Comparison of ENCODE assay signal across 31 cellular contexts in the genomic region with DNA sequence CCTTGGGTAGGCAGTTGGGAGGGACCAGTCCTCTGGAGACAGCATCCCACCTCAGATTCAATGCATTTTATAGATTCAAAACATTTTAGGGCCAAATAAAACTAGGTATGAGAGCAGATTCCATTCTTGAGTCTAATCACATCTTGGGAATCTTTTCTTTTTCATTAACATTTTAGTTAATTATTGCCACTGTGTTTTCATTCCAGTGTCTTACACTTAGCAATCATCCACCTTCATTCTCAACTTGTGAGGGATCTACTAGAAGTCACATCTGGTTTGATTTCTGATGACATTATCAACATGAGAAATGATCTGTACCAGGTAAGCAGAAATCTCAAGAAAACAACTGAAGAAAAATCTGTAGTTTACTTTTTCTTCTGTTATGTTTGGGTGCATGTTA.
DNase-seq lines count a peak whose midpoint lies in the region; ATAC-seq and TF ChIP-seq lines count a peak whose summit lies in the region.
"Had no signal": no experiment of that assay in that cellular context is flagged by ENCODE, and none has a peak within 500 bp of the region (broad histone marks: within the 10 kb centered on the region; RNA-seq: fewer than 3 reads in every experiment).

No MANE protein-coding gene starts in this region.

- H3K4me3 Mint-ChIP-seq in T-helper 1 cell treated with Interleukin-12 subunit alpha and Interleukin-12 subunit beta and Interleukin-4 antibody, amounts not matched to agents 30 μg/mL and 1 μg/mL, for 36 hours = no peak overlapping the region
- H3K4me3 Mint-ChIP-seq in T-helper 17 cell = no peak overlapping the region
- H3K4me3 Mint-ChIP-seq: activated CD4-positive, alpha-beta memory T cell treated with anti-CD3 and anti-CD28 coated beads for 36 hours; HFFc6; naive B cell had no signal

- H3K9me3 Mint-ChIP-seq in T-helper 1 cell treated with Interleukin-12 subunit alpha and Interleukin-12 subunit beta and Interleukin-4 antibody, amounts not matched to agents 30 μg/mL and 1 μg/mL, for 36 hours = peaks cover 3% of the 10 kb centered on the region
- H3K9me3 Mint-ChIP-seq: activated CD4-positive, alpha-beta memory T cell treated with anti-CD3 and anti-CD28 coated beads for 36 hours; HFFc6; naive B cell had no signal

- H3K4me3 ChIP-seq in epithelial cell of proximal tubule (ENCODE audit: low read depth, low read length) = no peak overlapping the region
- H3K4me3 ChIP-seq: body of pancreas, heart right ventricle, left lung, spleen, thyroid gland had no signal

- no peak for DNase-seq in T-helper 1 cell
- DNase-seq in T-helper 17 cell = no peak
- peak; percentile 56 for DNase-seq in epithelial cell of proximal tubule (ENCODE audit: low read depth)
- peak; percentile 82 for DNase-seq in renal cortical epithelial cell (ENCODE audit: low read depth)
- DNase-seq in HPDE6-E6E7 (ENCODE audit: extremely low spot score) = no peak
- no peak for DNase-seq in NCI-H2196 treated with DMSO at 0.1 percent for 48 hours (lab: John Stamatoyannopoulos, UW; ENCODE audit: unreplicated experiment)
- no peak for DNase-seq in foreskin keratinocyte
- DNase-seq: activated CD4-positive, alpha-beta memory T cell treated with anti-CD3 and anti-CD28 coated beads for 36 hours; activated CD4-positive, CD25-positive, alpha-beta regulatory T cell; body of pancreas; DMS53; erythroblast; foreskin fibroblast; heart right ventricle; HFFc6; KG1; left lung; MV-4-11; naive B cell; NCI-H146; NCI-H510A treated with DMSO at 0.1 percent for 48 hours; NK-92 treated with Interleukin-12 subunit alpha and Interleukin-12 subunit beta, amount 100 ng/mL, for 24 hours; right cardiac atrium; SHP77 treated with DMSO at 0.1 percent for 48 hours; spleen; stimulated activated CD4-positive, alpha-beta T cell treated with anti-CD3 and anti-CD28 coated beads, Interleukin-2, amount 100 ng/mL, for 48 hours; stimulated activated naive CD4-positive, alpha-beta T cell; thyroid gland had no signal

- no peaks in the 10 kb centered on the region for H3K27me3 Mint-ChIP-seq in T-helper 1 cell treated with Interleukin-12 subunit alpha and Interleukin-12 subunit beta and Interleukin-4 antibody, amounts not matched to agents 30 μg/mL and 1 μg/mL, for 36 hours (ENCODE audit: low read depth)
- no peaks in the 10 kb centered on the region for H3K27me3 Mint-ChIP-seq in T-helper 17 cell
- H3K27me3 Mint-ChIP-seq: activated CD4-positive, alpha-beta memory T cell treated with anti-CD3 and anti-CD28 coated beads for 36 hours; naive B cell had no signal

- peak overlapping the region; percentile 8 for H3K27ac Mint-ChIP-seq in T-helper 1 cell treated with Interleukin-12 subunit alpha and Interleukin-12 subunit beta and Interleukin-4 antibody, amounts not matched to agents 30 μg/mL and 1 μg/mL, for 36 hours
- H3K27ac Mint-ChIP-seq in T-helper 17 cell = peak overlapping the region; percentile 93

- TF ChIP-seq CTCF in epithelial cell of proximal tubule (conservative IDR thresholded peaks at IDR 0.05; ENCODE audit: low read depth, low read length) (no peak), foreskin keratinocyte (conservative IDR thresholded peaks at IDR 0.05) (no peak)

- H3K9me3 ChIP-seq in T-helper 17 cell (ENCODE audit: control insufficient read depth, low read length, poor library complexity, severe bottlenecking) = no peaks in the 10 kb centered on the region
- H3K9me3 ChIP-seq: body of pancreas, heart right ventricle, left lung, spleen, thyroid gland had no signal

- ATAC-seq in T-helper 17 cell (no peak), foreskin keratinocyte (no peak)
- ATAC-seq: body of pancreas, heart right ventricle, left lung, Panc1, right cardiac atrium had no signal

- H3K4me1 ChIP-seq in foreskin keratinocyte = peaks cover 14% of the 10 kb centered on the region
- H3K4me1 ChIP-seq: body of pancreas, thyroid gland had no signal

- H3K4me1 Mint-ChIP-seq in T-helper 1 cell treated with Interleukin-12 subunit alpha and Interleukin-12 subunit beta and Interleukin-4 antibody, amounts not matched to agents 30 μg/mL and 1 μg/mL, for 36 hours (ENCODE audit: low read depth) = peaks cover 66% of the 10 kb centered on the region
- peaks cover 56% of the 10 kb centered on the region for H3K4me1 Mint-ChIP-seq in T-helper 17 cell

- H3K27me3 ChIP-seq in foreskin keratinocyte = no peaks in the 10 kb centered on the region
- H3K27me3 ChIP-seq: body of pancreas, heart right ventricle, left lung, spleen, thyroid gland had no signal

- peaks cover 78% of the 10 kb centered on the region for H3K36me3 Mint-ChIP-seq in T-helper 1 cell treated with Interleukin-12 subunit alpha and Interleukin-12 subunit beta and Interleukin-4 antibody, amounts not matched to agents 30 μg/mL and 1 μg/mL, for 36 hours (ENCODE audit: low read depth)
- H3K36me3 Mint-ChIP-seq in T-helper 17 cell (ENCODE audit: low read depth) = peaks cover 12% of the 10 kb centered on the region

- no peak overlapping the region for H3K27ac ChIP-seq in foreskin keratinocyte
- H3K27ac ChIP-seq: 22Rv1, body of pancreas, heart right ventricle, left lung, spleen, thyroid gland had no signal

Comparison
In these comparisons a context has a peak if more than half of its experiments do, and no peak if none do; other contexts are left out.
1. DNase-seq: peak in epithelial cell of proximal tubule (single experiment) and renal cortical epithelial cell (single experiment); none in T-helper 1 cell (0 of 5), T-helper 17 cell (0 of 3), HPDE6-E6E7 (single experiment), NCI-H2196 treated with DMSO at 0.1 percent for 48 hours (single experiment) and foreskin keratinocyte (0 of 2).